8 cellular contexts compared by ENCODE assay signal in genomic region chr19:1027020-1027952, GRCh38. TPM values are rescaled to one million over a fixed set of nuclear protein-coding genes. Genes with fewer than 3 reads are reported as not detected.
DNase-seq lines count a peak whose midpoint lies in the region; ATAC-seq and TF ChIP-seq lines count a peak whose summit lies in the region.

No MANE protein-coding gene starts in this region.

- peaks cover 6% of the 10 kb centered on the region for H3K36me3 ChIP-seq in GM06990 (ENCODE audit: control insufficient read depth, insufficient read depth, low read length)
- peaks cover 0 to 3% of the 10 kb centered on the region in 2 donors for H3K36me3 ChIP-seq in adrenal gland (replicated peaks in 1 of 2)
- H3K36me3 ChIP-seq in iPS-18a (ENCODE audit: control insufficient read depth, low read depth, low read length) = peaks cover 23% of the 10 kb centered on the region

- H3K4me3 ChIP-seq in GM06990 (replicated peaks; ENCODE audit: low read depth, low read length) (peak overlapping the region; percentile 97), adrenal gland (peak overlapping the region in 2 of 4 donors; percentile 14 to 68), iPS-18a (ENCODE audit: low read length) (peak overlapping the region; percentile 77)

- H3K27me3 ChIP-seq in GM06990 (replicated peaks; ENCODE audit: control insufficient read depth, insufficient read depth, low read length) = no peaks in the 10 kb centered on the region
- no peaks in the 10 kb centered on the region for H3K27me3 ChIP-seq in adrenal gland
- H3K27me3 ChIP-seq in iPS-18a (ENCODE audit: control insufficient read depth, insufficient read depth, low read length) = no peaks in the 10 kb centered on the region

- no peak for TF ChIP-seq CTCF in GM06990 (IDR thresholded peaks at IDR 0.05; ENCODE audit: insufficient read depth, low read length, poor library complexity, severe bottlenecking)
- TF ChIP-seq CTCF in adrenal gland (IDR thresholded peaks at IDR 0.05) = no peak

- ATAC-seq in HG02970 (IDR thresholded peaks at IDR 0.05; ENCODE audit: low FRiP score, unreplicated experiment) (no peak), HG02884 (IDR thresholded peaks at IDR 0.05; ENCODE audit: unreplicated experiment) (no peak)

- peaks cover 0 to 13% of the 10 kb centered on the region in 2 donors for H3K4me1 ChIP-seq in adrenal gland (replicated peaks in 1 of 2)
- H3K4me1 ChIP-seq in iPS-18a (ENCODE audit: control insufficient read depth, low read depth, low read length) = no peaks in the 10 kb centered on the region

- WGBS in adrenal gland, 4 donors = 7 to 17% (median 14%) methylated on average over 7 to 36 of the region's 36 CpGs

- no peak for TF ChIP-seq POLR2A in adrenal gland (IDR thresholded peaks at IDR 0.05)

- DNase-seq in GM06990 (ENCODE audit: extremely low read depth, insufficient read length) = no peak
- peak; percentile 48 for DNase-seq in LHCN-M2 (ENCODE audit: low read depth)
- DNase-seq in adrenal gland = no peak
- peak; percentile 34 for DNase-seq in stimulated activated CD4-positive, alpha-beta T cell treated with anti-CD3 and anti-CD28 coated beads, Interleukin-4, amount 100 ng/mL, for 24 hours
- DNase-seq in OCI-M2 (lab: John Stamatoyannopoulos, UW; ENCODE audit: unreplicated experiment) = no peak

- peak overlapping the region in 4 of 5 donors; percentile 44 to 92 (median 80) for H3K27ac ChIP-seq in adrenal gland
- H3K27ac ChIP-seq in iPS-18a (ENCODE audit: low read length) = peak overlapping the region; percentile 50

- intact Hi-C loops in adrenal gland (cut with DNase I) = no loop called here

- H3K9me3 ChIP-seq in adrenal gland (replicated peaks in 1 of 3) (no peaks in the 10 kb centered on the region), iPS-18a (ENCODE audit: control insufficient read depth, low read depth, low read length) (no peaks in the 10 kb centered on the region)

- peak overlapping the region; percentile 98 for H3K9ac ChIP-seq in iPS-18a (ENCODE audit: low read length)

RNA-seq across cellular contexts. Expression of gene CNN2, which starts 0.9 kb away (rescaled TPM):
- total RNA-seq in LHCN-M2 (2014; rRNA removed) (130 and 145 TPM in 2 replicates), adrenal gland (10 to 100 TPM; 24.2 to 64.9 (median 42.7) TPM)
- 435 TPM for polyA plus RNA-seq in LHCN-M2 (2012)
- polyA plus RNA-seq in adrenal gland = 10 to 100 TPM; 11.2 to 60.8 (median 52.5) TPM

RNA-seq across cellular contexts. Expression of gene RNU6-2, which starts 6.0 kb away (rescaled TPM):
- total RNA-seq in LHCN-M2 (2014; rRNA removed) (not detected in 2 replicates), adrenal gland (not detected)
- not detected for polyA plus RNA-seq in LHCN-M2 (2012)
- polyA plus RNA-seq in adrenal gland = not detected

RNA-seq across cellular contexts. Expression of gene TMEM259, which starts 6.4 kb away (rescaled TPM):
- total RNA-seq in LHCN-M2 (2014; rRNA removed) (154 and 176 TPM in 2 replicates), adrenal gland (100 to 1,000 TPM; 126 to 308 (median 202) TPM)
- polyA plus RNA-seq in LHCN-M2 (2012) = 67.8 TPM
- 100 to 1,000 TPM in 2 of 3 donors, 10 to 100 TPM in 1; 79.4 to 743 (median 370) TPM for polyA plus RNA-seq in adrenal gland

RNA-seq across cellular contexts. Expression of gene ABCA7, which starts 12.6 kb away (rescaled TPM):
- total RNA-seq in LHCN-M2 (2014; rRNA removed) (18.1 and 21.5 TPM in 2 replicates), adrenal gland (10 to 100 TPM in 7 of 8 donors, 1 to 10 TPM in 1; 8.8 to 23.2 (median 18.8) TPM)
- polyA plus RNA-seq in LHCN-M2 (2012) = 13.5 TPM
- polyA plus RNA-seq in adrenal gland = 100 to 1,000 TPM in 1 of 3 donors, 10 to 100 TPM in 1, 1 to 10 TPM in 1; 2.1 to 109 (median 28.7) TPM

RNA-seq across cellular contexts. Expression of gene GRIN3B, which starts 27.1 kb away (rescaled TPM):
- total RNA-seq in LHCN-M2 (2014; rRNA removed) (0.11 and 0.19 TPM in 2 replicates), adrenal gland (under 1 TPM in 3 of 8 donors, not detected in 5; 0.08 to 0.18 (median 0.14) TPM)
- 0.05 TPM for polyA plus RNA-seq in LHCN-M2 (2012)
- polyA plus RNA-seq in adrenal gland = under 1 TPM in 1 of 3 donors, not detected in 2; 0.24 TPM

Comparison
In these comparisons a context has a peak if more than half of its experiments do, and no peak if none do; other contexts are left out.
1. DNase-seq: peak in LHCN-M2 (single experiment) and stimulated activated CD4-positive, alpha-beta T cell treated with anti-CD3 and anti-CD28 coated beads, Interleukin-4, amount 100 ng/mL, for 24 hours (single experiment); none in GM06990 (single experiment), adrenal gland (0 of 7) and OCI-M2 (single experiment).